In the genomic region with DNA sequence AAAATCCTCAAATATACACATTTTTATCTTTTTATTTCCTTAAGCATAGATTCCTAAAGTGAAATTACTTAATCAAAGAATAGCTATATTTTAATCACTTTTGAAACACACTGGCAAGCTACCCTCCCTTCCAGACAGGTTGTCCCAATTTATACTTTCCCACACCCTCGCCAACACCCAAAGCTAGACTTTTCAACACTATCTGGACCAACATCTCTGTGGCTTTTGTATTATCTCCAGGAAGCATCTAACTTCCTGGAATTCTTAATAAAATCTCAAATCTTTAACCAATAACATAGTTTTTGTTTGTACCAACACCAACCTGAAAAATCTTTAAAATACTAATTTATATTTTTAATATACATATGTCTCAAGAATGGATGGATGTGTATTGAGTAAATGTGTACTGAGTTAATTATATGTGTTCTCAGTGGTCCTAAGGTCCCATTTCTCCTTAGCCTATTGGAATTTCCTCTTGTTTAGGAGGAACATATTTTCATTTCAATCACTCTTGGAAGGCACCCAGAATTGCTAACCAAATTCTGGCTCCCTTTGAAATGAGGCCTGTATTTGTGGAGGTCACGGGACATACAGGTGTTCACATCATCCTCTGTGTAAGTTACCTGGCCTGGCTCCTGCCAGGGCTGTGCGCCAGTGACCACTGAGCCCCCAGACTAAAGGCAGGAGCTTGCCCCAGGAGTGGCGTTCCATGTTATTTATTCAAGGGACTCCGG, we compare ENCODE assay signal across 24 cellular contexts.
"Had no signal": no experiment of that assay in that cellular context is flagged by ENCODE, and none has a peak within 500 bp of the region (broad histone marks: within the 10 kb centered on the region; RNA-seq: fewer than 3 reads in every experiment).

No MANE protein-coding gene starts in this region.

- H3K27ac ChIP-seq: epithelial cell of prostate, left lung, neutrophil, parathyroid adenoma, stomach, suprapubic skin, transverse colon, vagina had no signal

- H2AFZ ChIP-seq: parathyroid adenoma had no signal

- H3K9me3 ChIP-seq: gastroesophageal sphincter, left lung, neutrophil, stomach, suprapubic skin, transverse colon, vagina had no signal

- H3K36me3 ChIP-seq: gastroesophageal sphincter, left lung, neutrophil, stomach, suprapubic skin, transverse colon, vagina had no signal

- H3K27me3 ChIP-seq: gastroesophageal sphincter, left lung, neutrophil, stomach, suprapubic skin, transverse colon, vagina had no signal

- ATAC-seq: activated naive CD4-positive, alpha-beta T cell treated with anti-CD3 and anti-CD28 coated beads, Interleukin-2, amount 50 U/mL, for 72 hours; activated T-helper 17 cell treated with anti-CD3 and anti-CD28 coated beads, Interleukin-2, amount 50 U/mL, for 72 hours; gastroesophageal sphincter; left lung; natural killer cell treated with Interleukin-12 subunit alpha and Interleukin-12 subunit beta and Interleukin-15 and Interleukin-18, amount 100 ng/mL, for 72 hours; sciatic nerve; stimulated activated memory B cell treated with anti-CD40 and anti-IgM and Interleukin-4, amounts not matched to agents 10 μg/mL and 1 μg/mL and 100 μg/mL, for 72 hours; WTC11 had no signal

- H3K4me1 ChIP-seq: left lung, parathyroid adenoma had no signal

- H3K79me2 ChIP-seq: parathyroid adenoma had no signal

- DNase-seq: activated CD8-positive, alpha-beta memory T cell treated with anti-CD3 and anti-CD28 coated beads for 24 hours; activated CD8-positive, alpha-beta memory T cell treated with anti-CD3 and anti-CD28 coated beads, Interleukin-2, amount 50 U/mL, for 4 hours; activated T-cell treated with anti-CD3 and anti-CD28 coated beads, Interleukin-2, amount 50 U/mL, for 24 hours; aorta; central memory CD4-positive, alpha-beta T cell; left lung; small intestine; stimulated activated CD4-positive, alpha-beta T cell treated with anti-CD3 and anti-CD28 coated beads, Interleukin-15, amount 100 ng/mL, for 24 hours; stomach; T-helper 9 cell; transverse colon had no signal

- FAIRE-seq: keratinocyte, small intestine had no signal

- H3K4me3 ChIP-seq: gastroesophageal sphincter, left lung, stomach, suprapubic skin, transverse colon, vagina had no signal

- H3K9ac ChIP-seq: parathyroid adenoma had no signal
